Comparison of ENCODE assay signal across 17 cellular contexts in the genomic region with DNA sequence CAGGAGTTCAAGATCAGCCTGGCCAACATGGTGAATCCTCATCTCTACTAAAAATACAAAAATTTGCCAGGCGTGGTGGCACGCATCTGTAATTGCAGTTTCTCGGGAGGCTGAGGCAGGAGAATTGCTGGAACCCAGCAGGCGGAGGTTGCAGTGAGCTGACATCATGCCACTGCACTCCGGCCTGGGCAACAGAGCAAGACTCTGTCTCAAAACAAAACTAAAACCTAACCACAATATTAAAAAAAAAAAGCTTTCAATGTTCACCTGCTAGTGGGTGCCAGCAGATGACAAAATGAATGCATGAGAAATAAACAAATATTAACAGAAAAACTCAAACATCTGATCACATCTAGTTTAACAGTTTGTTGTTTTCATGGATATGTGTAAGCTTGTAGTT. TPM values are rescaled to one million over a fixed set of nuclear protein-coding genes. Genes with fewer than 3 reads are reported as not detected.
DNase-seq lines count a peak whose midpoint lies in the region; ATAC-seq and TF ChIP-seq lines count a peak whose summit lies in the region.
"Had no signal": no experiment of that assay in that cellular context is flagged by ENCODE, and none has a peak within 500 bp of the region (broad histone marks: within the 10 kb centered on the region; RNA-seq: fewer than 3 reads in every experiment).

No MANE protein-coding gene starts in this region.

- no peak overlapping the region for H3K27ac Mint-ChIP-seq in activated CD8-positive, alpha-beta T cell treated with anti-CD3 and anti-CD28 coated beads, Interleukin-2, amount 10 ng/mL, durations not matched to agents 7 days and 5 days
- no peak overlapping the region for H3K27ac Mint-ChIP-seq in mesothelial cell of epicardium

- ATAC-seq in GM18502 (IDR thresholded peaks at IDR 0.05; ENCODE audit: poor library complexity, unreplicated experiment) (peak; percentile 61), GM19395 (IDR thresholded peaks at IDR 0.05; ENCODE audit: unreplicated experiment) (peak; percentile 74), HG03060 (IDR thresholded peaks at IDR 0.05; ENCODE audit: low read depth, unreplicated experiment) (peak; percentile 68), GM21723 (IDR thresholded peaks at IDR 0.05; ENCODE audit: unreplicated experiment) (no peak)
- peak; percentile 63 for ATAC-seq in activated CD8-positive, alpha-beta T cell treated with anti-CD3 and anti-CD28 coated beads, Interleukin-2, amount 10 ng/mL, durations not matched to agents 7 days and 5 days
- ATAC-seq: HepG2, right lobe of liver had no signal

- no peak overlapping the region for H3K4me3 Mint-ChIP-seq in activated CD8-positive, alpha-beta T cell treated with anti-CD3 and anti-CD28 coated beads, Interleukin-2, amount 10 ng/mL, durations not matched to agents 7 days and 5 days
- H3K4me3 Mint-ChIP-seq in mesothelial cell of epicardium: no peak overlapping the region

- H3K27me3 Mint-ChIP-seq in activated CD8-positive, alpha-beta T cell treated with anti-CD3 and anti-CD28 coated beads, Interleukin-2, amount 10 ng/mL, durations not matched to agents 7 days and 5 days (ENCODE audit: low read depth): no peaks in the 10 kb centered on the region
- H3K27me3 Mint-ChIP-seq in mesothelial cell of epicardium (ENCODE audit: low read depth): peaks cover 2% of the 10 kb centered on the region

- peaks cover 16% of the 10 kb centered on the region for H3K4me1 Mint-ChIP-seq in activated CD8-positive, alpha-beta T cell treated with anti-CD3 and anti-CD28 coated beads, Interleukin-2, amount 10 ng/mL, durations not matched to agents 7 days and 5 days (ENCODE audit: low read depth)
- H3K4me1 Mint-ChIP-seq in mesothelial cell of epicardium: no peaks in the 10 kb centered on the region

- no peak for DNase-seq in activated CD8-positive, alpha-beta T cell treated with anti-CD3 and anti-CD28 coated beads, Interleukin-2, amount 10 ng/mL, durations not matched to agents 7 days and 5 days
- DNase-seq in RPMI8226 (no peak), NCI-H524 treated with DMSO at 0.1 percent for 48 hours (lab: John Stamatoyannopoulos, UW) (no peak), mesothelial cell of epicardium (ENCODE audit: low spot score in 2 of 2, unreplicated experiment in 2 of 2) (no peak)
- DNase-seq: activated CD4-positive, alpha-beta T cell treated with anti-CD3 and anti-CD28 coated beads for 1 hour; activated T-cell treated with anti-CD3 and anti-CD28 coated beads, Interleukin-2, amount 50 U/mL, for 1 hour; AML-193; hypothalamus; kidney glomerular epithelial cell; NCI-H774; right lobe of liver; stimulated activated CD4-positive, alpha-beta T cell treated with anti-CD3 and anti-CD28 coated beads, Interleukin-1b, Interleukin-23, amount 100 ng/mL, for 48 hours had no signal

- CTCF ChIA-PET in activated CD8-positive, alpha-beta T cell treated with anti-CD3 and anti-CD28 coated beads, Interleukin-2, amount 10 ng/mL, durations not matched to agents 7 days and 5 days (lab: Charles Lee): interaction anchor here (0.6 to 1.3 kb wide), 2 partner anchors 20 to 51 kb away, joined by 3 read pairs; partner anchors contain the start of gene INTS14

- no peak for TF ChIP-seq CTCF in mesothelial cell of epicardium (IDR thresholded peaks at IDR 0.05; ENCODE audit: unreplicated experiment)

- POLR2A ChIA-PET in activated CD8-positive, alpha-beta T cell treated with anti-CD3 and anti-CD28 coated beads, Interleukin-2, amount 10 ng/mL, durations not matched to agents 7 days and 5 days (lab: Charles Lee): interaction anchor here (0.6 kb wide), 1 partner anchor 20 kb away, joined by 3 read pairs; no protein-coding TSS in a partner anchor

- H3K9me3 Mint-ChIP-seq in activated CD8-positive, alpha-beta T cell treated with anti-CD3 and anti-CD28 coated beads, Interleukin-2, amount 10 ng/mL, durations not matched to agents 7 days and 5 days (ENCODE audit: insufficient read depth): no peaks in the 10 kb centered on the region
- H3K9me3 Mint-ChIP-seq in mesothelial cell of epicardium: no peaks in the 10 kb centered on the region

- no peaks in the 10 kb centered on the region for H3K36me3 Mint-ChIP-seq in activated CD8-positive, alpha-beta T cell treated with anti-CD3 and anti-CD28 coated beads, Interleukin-2, amount 10 ng/mL, durations not matched to agents 7 days and 5 days (ENCODE audit: low read depth)
- H3K36me3 Mint-ChIP-seq in mesothelial cell of epicardium: peaks cover 1% of the 10 kb centered on the region

RNA-seq across cellular contexts. Expression of gene SLC24A1, which starts 9.0 kb away (rescaled TPM):
- 1 to 10 TPM; 3.7 to 4.5 TPM for total RNA-seq in activated CD8-positive, alpha-beta T cell treated with anti-CD3 and anti-CD28 coated beads, Interleukin-2, amount 10 ng/mL, durations not matched to agents 7 days and 5 days
- total RNA-seq in mesothelial cell of epicardium: 21.9 to 24.6 TPM (median 22.8 TPM) in 3 replicates

RNA-seq across cellular contexts. Expression of gene INTS14, which starts 19.8 kb away (rescaled TPM):
- total RNA-seq in activated CD8-positive, alpha-beta T cell treated with anti-CD3 and anti-CD28 coated beads, Interleukin-2, amount 10 ng/mL, durations not matched to agents 7 days and 5 days: 10 to 100 TPM; 41.2 to 43.5 TPM
- total RNA-seq in mesothelial cell of epicardium: 49.0 to 50.8 TPM (median 49.0 TPM) in 3 replicates
